20 cellular contexts compared by ENCODE assay signal in the genomic region with DNA sequence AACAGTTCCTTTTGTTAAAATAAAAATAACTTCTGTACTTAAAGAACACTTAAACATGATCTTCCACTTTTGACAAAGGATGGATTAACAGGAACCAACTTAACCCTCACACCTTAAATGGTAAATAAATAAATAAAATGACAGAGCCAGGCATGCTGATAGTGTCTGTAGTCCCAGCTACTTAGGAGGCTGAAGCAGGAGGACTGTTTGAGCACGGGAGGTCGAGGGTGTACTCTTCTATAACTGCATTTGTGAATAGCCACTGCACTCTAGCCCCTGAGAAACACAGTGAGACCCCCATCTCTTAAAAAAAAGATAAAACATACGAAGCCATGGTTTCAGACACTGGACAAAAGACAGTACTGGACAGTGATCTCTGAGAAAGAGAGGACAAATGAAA. TPM values are rescaled to one million over a fixed set of nuclear protein-coding genes. Genes with fewer than 3 reads are reported as not detected.
A peak's percentile ranks its signal among the peaks of the same experiment; 100 is the strongest.
DNase-seq lines count a peak whose midpoint lies in the region; ATAC-seq, FAIRE-seq and TF ChIP-seq lines count a peak whose summit lies in the region.
"Had no signal": no experiment of that assay in that cellular context is flagged by ENCODE, and none has a peak within 500 bp of the region (broad histone marks: within the 10 kb centered on the region; RNA-seq: fewer than 3 reads in every experiment).

No MANE protein-coding gene starts in this region.

- POLR2A ChIA-PET in MCF 10A (lab: Yijun Ruan, JAX), result interaction anchor here (0.6 to 4.2 kb wide), 6 partner anchors 11 to 406 kb away, joined by 3 to 22 read pairs (median 3); no protein-coding TSS in a partner anchor

- BruUV-seq in MCF 10A (replicated peaks; lab: Mats Ljungman, UMichigan), result no TSS peak

- dilution Hi-C loops in keratinocyte (cut with MboI; ENCODE audit: extremely low pct_ligation_motif_present, low sequenced_read_pairs), result no loop called here

- H3K4me1 ChIP-seq in breast epithelium, result no peaks in the 10 kb centered on the region
- H3K4me1 ChIP-seq in keratinocyte (ENCODE audit: control insufficient read depth, extremely low read depth, insufficient read depth, low read length), result peaks cover 36% of the 10 kb centered on the region

- H3K27me3 ChIP-seq in breast epithelium, result no peaks in the 10 kb centered on the region
- no peaks in the 10 kb centered on the region for H3K27me3 ChIP-seq in keratinocyte (ENCODE audit: control insufficient read depth, extremely low read depth, insufficient read depth, low read length)
- no peaks in the 10 kb centered on the region for H3K27me3 ChIP-seq in brain microvascular endothelial cell (replicated peaks)

- H3K9me3 ChIP-seq in breast epithelium (peaks cover 16 to 26% of the 10 kb centered on the region in 2 donors), keratinocyte (ENCODE audit: control insufficient read depth, low read depth, low read length) (no peaks in the 10 kb centered on the region)

- H4K20me1 ChIP-seq in keratinocyte (ENCODE audit: control insufficient read depth, extremely low read depth, insufficient read depth, low read length), result no peaks in the 10 kb centered on the region

- in situ Hi-C loops in brain microvascular endothelial cell (cut with HindIII; ENCODE audit: low pct_ligation_motif_present, low sequenced_read_pairs), result no loop called here

- no peak for FAIRE-seq in keratinocyte (lab: Jason Lieb, UNC)
- FAIRE-seq: G401.6, GM12892 had no signal

- H3K36me3 Mint-ChIP-seq in MCF 10A (ENCODE audit: insufficient read depth, unreplicated experiment), result peaks cover 26% of the 10 kb centered on the region
- H3K36me3 Mint-ChIP-seq in central memory CD8-positive, alpha-beta T cell (ENCODE audit: insufficient read depth), result peaks cover 7% of the 10 kb centered on the region
- peaks cover 22% of the 10 kb centered on the region for H3K36me3 Mint-ChIP-seq in stimulated activated effector memory CD8-positive, alpha-beta T cell treated with anti-CD3 and anti-CD28 coated beads, Interleukin-12 subunit alpha, Interleukin-12 subunit beta, amount 100 ng/mL, for 72 hours

- intact Hi-C loops in MCF 10A (cut with micrococcal nuclease) (no loop called here), breast epithelium (cut with DNase I; ENCODE audit: low total_unique reads) (no loop called here)

- no peak for TF ChIP-seq CTCF in MCF 10A (IDR thresholded peaks at IDR 0.05; ENCODE audit: unreplicated experiment)
- no peak for TF ChIP-seq CTCF in breast epithelium (IDR thresholded peaks at IDR 0.05)
- TF ChIP-seq CTCF in keratinocyte (optimal IDR thresholded peaks at IDR 0.05 in 1 of 3, IDR thresholded peaks at IDR 0.05 in 1 of 3, conservative IDR thresholded peaks at IDR 0.05 in 1 of 3; ENCODE audit: extremely low read depth in 1 of 3, insufficient read depth in 2 of 3, low read length in 3 of 3), result no peak
- no peak for TF ChIP-seq CTCF in brain microvascular endothelial cell (IDR thresholded peaks at IDR 0.05; ENCODE audit: low read depth, low read length, missing control alignments)

- no peak overlapping the region for H2AFZ ChIP-seq in keratinocyte (ENCODE audit: control insufficient read depth, low read length)

- no peak overlapping the region for H3K27ac ChIP-seq in breast epithelium
- peak overlapping the region; percentile 29 for H3K27ac ChIP-seq in keratinocyte (ENCODE audit: control insufficient read depth, insufficient read depth, low read length)
- H3K27ac ChIP-seq in brain microvascular endothelial cell, result no peak overlapping the region
- H3K27ac ChIP-seq: HL-60, KMS-11 had no signal

- H3K4me3 Mint-ChIP-seq in MCF 10A (ENCODE audit: unreplicated experiment), result no peak overlapping the region
- H3K4me3 Mint-ChIP-seq in central memory CD8-positive, alpha-beta T cell, result no peak overlapping the region
- no peak overlapping the region for H3K4me3 Mint-ChIP-seq in stimulated activated effector memory CD8-positive, alpha-beta T cell treated with anti-CD3 and anti-CD28 coated beads, Interleukin-12 subunit alpha, Interleukin-12 subunit beta, amount 100 ng/mL, for 72 hours
- H3K4me3 Mint-ChIP-seq: CD4-positive, alpha-beta T cell had no signal

- peaks cover 97% of the 10 kb centered on the region for H3K79me2 ChIP-seq in keratinocyte (ENCODE audit: control insufficient read depth, insufficient read depth, low read length)

- CTCF ChIA-PET in MCF 10A (lab: Yijun Ruan, JAX), result interaction anchor here (2.2 kb wide), 1 partner anchor 11 kb away, joined by 6 read pairs; no protein-coding TSS in a partner anchor

- H3K36me3 ChIP-seq in breast epithelium (no peaks in the 10 kb centered on the region), keratinocyte (ENCODE audit: control insufficient read depth in 2 of 2, extremely low read depth in 1 of 2, insufficient read depth in 2 of 2, low read length in 2 of 2) (peaks cover 4 to 12% of the 10 kb centered on the region in 2 experiments), brain microvascular endothelial cell (replicated peaks) (peaks cover 5% of the 10 kb centered on the region)

- H3K9me3 Mint-ChIP-seq in MCF 10A (ENCODE audit: unreplicated experiment), result peaks cover 19% of the 10 kb centered on the region
- peaks cover 8% of the 10 kb centered on the region for H3K9me3 Mint-ChIP-seq in central memory CD8-positive, alpha-beta T cell
- H3K9me3 Mint-ChIP-seq in stimulated activated effector memory CD8-positive, alpha-beta T cell treated with anti-CD3 and anti-CD28 coated beads, Interleukin-12 subunit alpha, Interleukin-12 subunit beta, amount 100 ng/mL, for 72 hours, result peaks cover 8% of the 10 kb centered on the region

- peak overlapping the region; percentile 9 for H3K4me2 ChIP-seq in keratinocyte (ENCODE audit: control insufficient read depth, extremely low read depth, insufficient read depth, low read depth, low read length)
- H3K4me2 ChIP-seq: KMS-11 had no signal

- no peak for ATAC-seq in central memory CD8-positive, alpha-beta T cell (replicated peaks; ENCODE audit: extremely low read depth, poor library complexity, severe bottlenecking)
- ATAC-seq in stimulated activated effector memory CD8-positive, alpha-beta T cell treated with anti-CD3 and anti-CD28 coated beads, Interleukin-12 subunit alpha, Interleukin-12 subunit beta, amount 100 ng/mL, for 72 hours, result no peak

- no peak for TF ChIP-seq POLR2A in breast epithelium (IDR thresholded peaks at IDR 0.05)

- H3K9me1 ChIP-seq in keratinocyte (ENCODE audit: control insufficient read depth, extremely low read depth, insufficient read depth, low read length), result no peaks in the 10 kb centered on the region

- no peak overlapping the region for H3K9ac ChIP-seq in keratinocyte (ENCODE audit: control insufficient read depth, extremely low read depth, insufficient read depth, low read length)
- H3K9ac ChIP-seq: KMS-11 had no signal

- DNase-seq in MCF 10A (ENCODE audit: unreplicated experiment) (no peak), breast epithelium (ENCODE audit: low spot score in 2 of 2) (no peak), keratinocyte (ENCODE audit: low read depth, low spot score) (no peak), brain microvascular endothelial cell (no peak), DMS79 treated with DMSO at 0.1 percent for 48 hours (lab: John Stamatoyannopoulos, UW) (no peak)
- no peak for DNase-seq in central memory CD8-positive, alpha-beta T cell (ENCODE audit: low spot score in 2 of 2)
- no peak for DNase-seq in stimulated activated effector memory CD8-positive, alpha-beta T cell treated with anti-CD3 and anti-CD28 coated beads, Interleukin-12 subunit alpha, Interleukin-12 subunit beta, amount 100 ng/mL, for 72 hours (ENCODE audit: low spot score in 2 of 2)
- DNase-seq in stimulated activated CD4-positive, alpha-beta T cell treated with anti-CD3 and anti-CD28 coated beads, Interleukin-2, amount 100 ng/mL, for 48 hours, result no peak
- DNase-seq: Calu3; CD4-positive, alpha-beta T cell; MM.1S; NCI-H1105 treated with DMSO at 0.1 percent for 48 hours; NCI-H187; NCI-H69; NK-92 treated with Interleukin-12 subunit alpha and Interleukin-12 subunit beta, amount 100 ng/mL, for 24 hours; OCI-M1 had no signal

- peak overlapping the region; percentile 22 for H3K27ac Mint-ChIP-seq in MCF 10A (ENCODE audit: low read depth, unreplicated experiment)
- H3K27ac Mint-ChIP-seq in central memory CD8-positive, alpha-beta T cell (ENCODE audit: low read depth), result peak overlapping the region; percentile 69
- H3K27ac Mint-ChIP-seq in stimulated activated effector memory CD8-positive, alpha-beta T cell treated with anti-CD3 and anti-CD28 coated beads, Interleukin-12 subunit alpha, Interleukin-12 subunit beta, amount 100 ng/mL, for 72 hours, result peak overlapping the region; percentile 58
- H3K27ac Mint-ChIP-seq: CD4-positive, alpha-beta T cell had no signal

- H3K4me1 Mint-ChIP-seq in MCF 10A (ENCODE audit: insufficient read depth, unreplicated experiment), result peaks cover 20% of the 10 kb centered on the region
- peaks cover 42% of the 10 kb centered on the region for H3K4me1 Mint-ChIP-seq in central memory CD8-positive, alpha-beta T cell
- peaks cover 39% of the 10 kb centered on the region for H3K4me1 Mint-ChIP-seq in stimulated activated effector memory CD8-positive, alpha-beta T cell treated with anti-CD3 and anti-CD28 coated beads, Interleukin-12 subunit alpha, Interleukin-12 subunit beta, amount 100 ng/mL, for 72 hours

- no peak overlapping the region for H3K4me3 ChIP-seq in breast epithelium
- no peak overlapping the region for H3K4me3 ChIP-seq in keratinocyte (ENCODE audit: control insufficient read depth in 2 of 3, extremely low read depth in 1 of 3, insufficient read depth in 2 of 3, low read depth in 1 of 3, low read length in 3 of 3)
- H3K4me3 ChIP-seq in brain microvascular endothelial cell (ENCODE audit: low read depth, low read length), result no peak overlapping the region

- no peaks in the 10 kb centered on the region for H3K27me3 Mint-ChIP-seq in MCF 10A (ENCODE audit: insufficient read depth, unreplicated experiment)
- H3K27me3 Mint-ChIP-seq in central memory CD8-positive, alpha-beta T cell, result no peaks in the 10 kb centered on the region
- H3K27me3 Mint-ChIP-seq: CD4-positive, alpha-beta T cell had no signal

RNA-seq across cellular contexts. Expression of a gene that starts 17.5 kb away (rescaled TPM):
- total RNA-seq in MCF 10A (2022) (88.0 and 109 TPM in 2 replicates), breast epithelium (100 to 1,000 TPM in 1 of 3 donors, 10 to 100 TPM in 2; 66.7 to 139 (median 93.4) TPM)
- 200 to 221 TPM (median 209 TPM) in 3 replicates for polyA plus RNA-seq in keratinocyte
- polyA plus RNA-seq in keratinocyte (2011; ENCODE audit: low read depth), result 101 TPM
- 119 and 143 TPM in 2 replicates for polyA plus RNA-seq in keratinocyte (2011; cell fraction: cytosol; rRNA removed)
- polyA plus RNA-seq in keratinocyte (2011; cell fraction: nucleus; rRNA removed), result 275 and 293 TPM in 2 replicates
- 83.8 and 102 TPM in 2 replicates for polyA plus RNA-seq in keratinocyte (2012; ENCODE audit: low replicate concordance)
- 216 to 410 TPM (median 387 TPM) in 3 replicates for polyA minus RNA-seq in keratinocyte
- polyA minus RNA-seq in keratinocyte (2011; cell fraction: cytosol; rRNA and poly(A)+ RNA removed), result 124 TPM
- polyA minus RNA-seq in keratinocyte (2011; cell fraction: nucleus; rRNA and poly(A)+ RNA removed), result 142 and 262 TPM in 2 replicates
